In the genomic region with DNA sequence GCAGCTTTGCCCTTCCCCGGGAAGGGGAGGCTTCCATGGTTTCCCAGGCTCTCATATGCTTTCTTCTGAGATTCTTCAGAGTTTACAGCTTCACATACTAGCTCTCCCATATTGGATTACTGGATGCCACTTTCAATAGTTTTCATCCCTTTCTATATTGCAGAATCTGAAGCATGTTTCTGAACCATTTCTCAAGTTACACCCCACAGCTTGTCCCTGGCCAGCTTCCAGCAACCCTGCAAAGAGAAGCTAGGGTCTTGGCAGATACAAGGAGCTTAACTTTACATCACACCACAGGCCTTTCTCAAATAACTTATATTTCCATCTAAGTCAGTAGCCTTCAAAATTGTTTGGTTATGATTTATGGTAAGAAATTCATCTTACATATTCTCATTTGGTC, we compare ENCODE assay signal across 25 cellular contexts. TPM values are rescaled to one million over a fixed set of nuclear protein-coding genes. Genes with fewer than 3 reads are reported as not detected.
DNase-seq lines count a peak whose midpoint lies in the region; ATAC-seq, FAIRE-seq and TF ChIP-seq lines count a peak whose summit lies in the region.
"Had no signal": no experiment of that assay in that cellular context is flagged by ENCODE, and none has a peak within 500 bp of the region (broad histone marks: within the 10 kb centered on the region; RNA-seq: fewer than 3 reads in every experiment).

No MANE protein-coding gene starts in this region.

- peak overlapping the region in 3 of 4 donors; percentile 53 to 68 (median 65) for H3K27ac ChIP-seq in esophagus squamous epithelium
- H3K27ac ChIP-seq in heart left ventricle: no peak overlapping the region
- H3K27ac ChIP-seq: KMS-11, parathyroid adenoma had no signal

- peaks cover 41% of the 10 kb centered on the region for H3K4me1 Mint-ChIP-seq in nephron

- WGBS in esophagus squamous epithelium, 2 donors: 70 to 80% methylated on average over 1 of the region's 1 CpG
- whole genome bisulfite sequencing in heart left ventricle, 4 donors: 64 to 87% (median 70%) methylated on average over 1 of the region's 1 CpG

- H3K27me3 ChIP-seq in esophagus squamous epithelium (no peaks in the 10 kb centered on the region), heart left ventricle (no peaks in the 10 kb centered on the region)

- peak; percentile 59 for DNase-seq in DMS79 treated with DMSO at 0.1 percent for 48 hours (lab: John Stamatoyannopoulos, UW)
- peak; percentile 21 for DNase-seq in NCI-H524 treated with DMSO at 0.1 percent for 48 hours (lab: John Stamatoyannopoulos, UW)
- no peak for DNase-seq in esophagus squamous epithelium (lab: John Stamatoyannopoulos, UW)
- DNase-seq in activated CD4-positive, alpha-beta T cell treated with anti-CD3 and anti-CD28 coated beads for 48 hours: no peak
- DNase-seq in mesenteric fat pad (ENCODE audit: low spot score): no peak
- DNase-seq in GM12892 (ENCODE audit: insufficient read length): no peak
- no peak for DNase-seq in heart left ventricle
- DNase-seq: activated CD4-positive, alpha-beta T cell treated with anti-CD3 and anti-CD28 coated beads for 1 hour; activated CD8-positive, alpha-beta memory T cell treated with anti-CD3 and anti-CD28 coated beads for 24 hours; activated naive CD4-positive, alpha-beta T cell treated with Interleukin-2 at 50 U/mL for 16 hours; activated T-cell treated with anti-CD3 and anti-CD28 coated beads, Interleukin-2, amount 50 U/mL, for 4 hours; anterior cingulate cortex; effector memory CD8-positive, alpha-beta T cell; H9; hypothalamus; kidney; naive thymus-derived CD4-positive, alpha-beta T cell; stimulated activated CD4-positive, alpha-beta T cell treated with anti-CD3 and anti-CD28 coated beads, Interleukin-2, amount 100 ng/mL, for 24 hours; stimulated activated naive CD4-positive, alpha-beta T cell had no signal

- H3K9me3 ChIP-seq in esophagus squamous epithelium (no peaks in the 10 kb centered on the region), heart left ventricle (no peaks in the 10 kb centered on the region)

- no peak overlapping the region for H3K4me3 ChIP-seq in esophagus squamous epithelium
- H3K4me3 ChIP-seq in heart left ventricle: no peak overlapping the region

- no peaks in the 10 kb centered on the region for H3K36me3 Mint-ChIP-seq in nephron (ENCODE audit: low read depth)
- H3K36me3 Mint-ChIP-seq: naive thymus-derived CD4-positive, alpha-beta T cell had no signal

- no peak overlapping the region for H3K4me3 Mint-ChIP-seq in nephron
- H3K4me3 Mint-ChIP-seq: activated T-cell treated with anti-CD3 and anti-CD28 coated beads, Interleukin-2, amount 50 U/mL, for 4 hours; effector memory CD8-positive, alpha-beta T cell; H9; naive thymus-derived CD4-positive, alpha-beta T cell had no signal

- peaks cover 0 to 19% (median 12%) of the 10 kb centered on the region in 3 donors for H3K4me1 ChIP-seq in esophagus squamous epithelium
- H3K4me1 ChIP-seq in heart left ventricle: peaks cover 0 to 15% (median 0%) of the 10 kb centered on the region in 12 donors
- H3K4me1 ChIP-seq: parathyroid adenoma had no signal

- H3K27me3 Mint-ChIP-seq in nephron (ENCODE audit: low read depth): peaks cover 20% of the 10 kb centered on the region

- no peak for ATAC-seq in heart left ventricle
- ATAC-seq: activated T-cell treated with anti-CD3 and anti-CD28 coated beads, Interleukin-2, amount 50 U/mL, for 4 hours; effector memory CD8-positive, alpha-beta T cell; naive thymus-derived CD4-positive, alpha-beta T cell; Right ventricle myocardium inferior; sciatic nerve had no signal

- TF ChIP-seq CTCF in esophagus squamous epithelium (IDR thresholded peaks at IDR 0.05): no peak
- TF ChIP-seq CTCF in nephron (IDR thresholded peaks at IDR 0.05; ENCODE audit: unreplicated experiment in 3 of 3): no peak
- TF ChIP-seq CTCF in heart left ventricle (IDR thresholded peaks at IDR 0.05): no peak

- intact Hi-C loops in esophagus squamous epithelium (cut with DNase I): no loop called here
- intact Hi-C loops in heart left ventricle (cut with DNase I): no loop called here

- no peaks in the 10 kb centered on the region for H3K9me3 Mint-ChIP-seq in nephron
- H3K9me3 Mint-ChIP-seq: activated T-cell treated with anti-CD3 and anti-CD28 coated beads, Interleukin-2, amount 50 U/mL, for 4 hours; H9 had no signal

- no peak for FAIRE-seq in GM12892 (lab: Jason Lieb, UNC)
- FAIRE-seq: kidney had no signal

- TF ChIP-seq POLR2A in esophagus squamous epithelium (IDR thresholded peaks at IDR 0.05): no peak
- no peak for TF ChIP-seq POLR2A in GM12892 (IDR thresholded peaks at IDR 0.05; ENCODE audit: low read depth, low read length)
- TF ChIP-seq POLR2A in heart left ventricle (IDR thresholded peaks at IDR 0.05): no peak

- H3K36me3 ChIP-seq in esophagus squamous epithelium (no peaks in the 10 kb centered on the region), heart left ventricle (no peaks in the 10 kb centered on the region)

- H3K27ac Mint-ChIP-seq in nephron: peak overlapping the region; percentile 59 to 74 (median 69)
- H3K27ac Mint-ChIP-seq: effector memory CD8-positive, alpha-beta T cell; H9; naive thymus-derived CD4-positive, alpha-beta T cell had no signal

RNA-seq across cellular contexts. Expression of a gene that starts 39.6 kb away (rescaled TPM):
- total RNA-seq in esophagus squamous epithelium (under 1 TPM in 2 of 4 donors, not detected in 2; 0.22 to 0.76 TPM), mesenteric fat pad (1.7 TPM), heart left ventricle (1 to 10 TPM in 2 of 9 donors, under 1 TPM in 2, not detected in 5; 0.09 to 1.4 (median 0.73) TPM)
- not detected for polyA plus RNA-seq in GM12892 (2012; ENCODE audit: missing spikeins)
- under 1 TPM in 1 of 2 donors, not detected in 1; 0.30 TPM for polyA plus RNA-seq in heart left ventricle
- total RNA-seq: activated T-cell treated with anti-CD3 and anti-CD28 coated beads, Interleukin-2, amount 50 U/mL, for 4 hours; kidney; lung microvascular endothelial cell; naive thymus-derived CD4-positive, alpha-beta T cell had no signal
- polyA plus RNA-seq: naive thymus-derived CD4-positive, alpha-beta T cell had no signal

Comparison
In these comparisons a context has a peak if more than half of its experiments do, and no peak if none do; other contexts are left out.
1. DNase-seq: peak in DMS79 treated with DMSO at 0.1 percent for 48 hours (single experiment) and NCI-H524 treated with DMSO at 0.1 percent for 48 hours (single experiment); none in esophagus squamous epithelium (single experiment), activated CD4-positive, alpha-beta T cell treated with anti-CD3 and anti-CD28 coated beads for 48 hours (single experiment), mesenteric fat pad (single experiment), GM12892 (single experiment) and heart left ventricle (0 of 5).
2. H3K27ac ChIP-seq: peak in esophagus squamous epithelium (3 of 4); none in heart left ventricle (0 of 12).